ENCODE assay signal across 23 cellular contexts in the genomic region with DNA sequence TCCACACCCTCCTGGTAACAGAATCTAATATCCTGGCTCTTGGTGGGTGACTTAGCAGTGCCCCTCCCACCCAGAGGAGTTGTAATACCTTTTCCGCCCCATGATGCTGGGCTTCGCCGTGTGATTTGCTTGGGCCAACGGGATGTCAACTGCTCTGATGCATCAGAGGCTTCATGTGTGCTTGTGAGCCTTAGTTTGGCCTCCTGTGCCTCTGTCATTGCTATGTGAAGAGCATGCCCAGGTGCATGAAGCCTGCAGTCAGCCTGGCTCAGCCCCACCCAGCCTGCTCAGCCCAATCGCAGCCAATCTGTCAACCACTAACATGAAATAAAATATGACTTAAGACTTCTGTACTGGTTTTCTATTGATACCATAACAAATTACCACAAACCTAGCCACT.
A peak's percentile ranks its signal among the peaks of the same experiment; 100 is the strongest.
DNase-seq lines count a peak whose midpoint lies in the region; ATAC-seq and TF ChIP-seq lines count a peak whose summit lies in the region.
"Had no signal": no experiment of that assay in that cellular context is flagged by ENCODE, and none has a peak within 500 bp of the region (broad histone marks: within the 10 kb centered on the region; RNA-seq: fewer than 3 reads in every experiment).

No MANE protein-coding gene starts in this region.

- no peaks in the 10 kb centered on the region for H4K20me1 ChIP-seq in neural progenitor cell (ENCODE audit: low read depth)
- H4K20me1 ChIP-seq: BLaER1 treated with 17β-estradiol and CSF1 and Interleukin-3, amounts not matched to agents 10 nM and 100 nM had no signal

- TF ChIP-seq CTCF in HEK293 (tag by site-specific recombination; IDR thresholded peaks at IDR 0.05) = no peak
- TF ChIP-seq CTCF in neural progenitor cell (IDR thresholded peaks at IDR 0.05) = no peak

- H3K36me3 ChIP-seq in HEK293 (ENCODE audit: control insufficient read depth in 2 of 2, insufficient read depth in 1 of 2, low read length in 2 of 2) (no peaks in the 10 kb centered on the region), neural progenitor cell (no peaks in the 10 kb centered on the region)
- H3K36me3 ChIP-seq: BE2C; BLaER1 treated with 17β-estradiol and CSF1 and Interleukin-3, amounts not matched to agents 10 nM and 100 nM had no signal

- H3K9me3 ChIP-seq in HEK293 (ENCODE audit: control insufficient read depth, insufficient read depth, low read depth, low read length) (no peaks in the 10 kb centered on the region), neural progenitor cell (ENCODE audit: low read depth) (no peaks in the 10 kb centered on the region)
- H3K9me3 ChIP-seq: A549; BE2C; BLaER1 treated with 17β-estradiol and CSF1 and Interleukin-3, amounts not matched to agents 10 nM and 100 nM had no signal

- H3K4me1 Mint-ChIP-seq in neural progenitor cell = peaks cover 16% of the 10 kb centered on the region
- no peaks in the 10 kb centered on the region for H3K4me1 Mint-ChIP-seq in T-helper 2 cell treated with Interferon-gamma antibody and Interleukin-4, amounts not matched to agents 5 μg/mL and 100 μg/mL, for 36 hours (ENCODE audit: low read depth)
- H3K4me1 Mint-ChIP-seq: CD8-positive, alpha-beta memory T cell had no signal

- H3K27me3 ChIP-seq in neural progenitor cell = peaks cover 4% of the 10 kb centered on the region
- H3K27me3 ChIP-seq: BE2C; BLaER1 treated with 17β-estradiol and CSF1 and Interleukin-3, amounts not matched to agents 10 nM and 100 nM had no signal

- CTCF ChIA-PET in HEK293 (lab: Yijun Ruan, JAX) = interaction anchor here (1.4 kb wide), 1 partner anchor 83 kb away, joined by 5 read pairs; no protein-coding TSS in a partner anchor

- no peak overlapping the region for H3K4me3 Mint-ChIP-seq in neural progenitor cell
- H3K4me3 Mint-ChIP-seq in T-helper 2 cell treated with Interferon-gamma antibody and Interleukin-4, amounts not matched to agents 5 μg/mL and 100 μg/mL, for 36 hours = no peak overlapping the region
- H3K4me3 Mint-ChIP-seq: CD14-positive monocyte; CD4-positive, alpha-beta T cell; CD8-positive, alpha-beta memory T cell had no signal

- no peak overlapping the region for H3K9ac ChIP-seq in neural progenitor cell
- H3K9ac ChIP-seq: BLaER1 treated with 17β-estradiol and CSF1 and Interleukin-3, amounts not matched to agents 10 nM and 100 nM; GM23248 had no signal

- no peaks in the 10 kb centered on the region for H3K36me3 Mint-ChIP-seq in neural progenitor cell
- no peaks in the 10 kb centered on the region for H3K36me3 Mint-ChIP-seq in T-helper 2 cell treated with Interferon-gamma antibody and Interleukin-4, amounts not matched to agents 5 μg/mL and 100 μg/mL, for 36 hours (ENCODE audit: low read depth)
- H3K36me3 Mint-ChIP-seq: CD14-positive monocyte; CD8-positive, alpha-beta memory T cell had no signal

- H3F3A ChIP-seq in neural progenitor cell (ENCODE audit: low read depth) = no peaks in the 10 kb centered on the region

- H2AFZ ChIP-seq in neural progenitor cell (replicated peaks) = no peak overlapping the region
- H2AFZ ChIP-seq: GM23248 had no signal

- no peaks in the 10 kb centered on the region for H3K4me1 ChIP-seq in HEK293 (ENCODE audit: control insufficient read depth, insufficient read depth, low read length)
- H3K4me1 ChIP-seq in neural progenitor cell = peaks cover 5% of the 10 kb centered on the region
- H3K4me1 ChIP-seq: A549 had no signal

- H3K27ac Mint-ChIP-seq in neural progenitor cell = peak overlapping the region; percentile 25
- no peak overlapping the region for H3K27ac Mint-ChIP-seq in T-helper 2 cell treated with Interferon-gamma antibody and Interleukin-4, amounts not matched to agents 5 μg/mL and 100 μg/mL, for 36 hours
- H3K27ac Mint-ChIP-seq: CD4-positive, alpha-beta T cell; CD8-positive, alpha-beta memory T cell had no signal

- no peak overlapping the region for H3K27ac ChIP-seq in HEK293 (ENCODE audit: extremely low read depth, low read depth, low read length)
- H3K27ac ChIP-seq in neural progenitor cell = no peak overlapping the region
- H3K27ac ChIP-seq: A549; BLaER1 treated with 17β-estradiol and CSF1 and Interleukin-3, amounts not matched to agents 10 nM and 100 nM; GM23248 had no signal

- peak; percentile 15 for DNase-seq in SW480 (ENCODE audit: low spot score)
- DNase-seq in neural progenitor cell (ENCODE audit: low spot score) = no peak
- DNase-seq in NOMO-1 (lab: John Stamatoyannopoulos, UW; ENCODE audit: unreplicated experiment in 2 of 2) = no peak
- DNase-seq in T-helper 2 cell treated with Interferon-gamma antibody and Interleukin-4, amounts not matched to agents 5 μg/mL and 100 μg/mL, for 36 hours (ENCODE audit: low spot score) = no peak
- DNase-seq: 8988T; ACHN; AML-193; BE2C; CD4-positive, alpha-beta T cell; CD8-positive, alpha-beta memory T cell; DMS 273 treated with DMSO at 0.1 percent for 48 hours; DMS79; EL; GDM1; GM23248; H7; HCEC 1CT had no signal

- H3K4me3 ChIP-seq in HEK293 (ENCODE audit: low read depth, low read length) (no peak overlapping the region), neural progenitor cell (no peak overlapping the region)
- H3K4me3 ChIP-seq: A549; BLaER1 treated with 17β-estradiol and CSF1 and Interleukin-3, amounts not matched to agents 10 nM and 100 nM; GM12878; GM23248 had no signal

- no peak overlapping the region for H3K4me2 ChIP-seq in neural progenitor cell
- H3K4me2 ChIP-seq: A549; BLaER1 treated with 17β-estradiol and CSF1 and Interleukin-3, amounts not matched to agents 10 nM and 100 nM had no signal

- ATAC-seq in HG03280 (IDR thresholded peaks at IDR 0.05; ENCODE audit: unreplicated experiment) = no peak
- ATAC-seq: A549, GM12878 had no signal

- H3K27me3 Mint-ChIP-seq in neural progenitor cell (ENCODE audit: insufficient read depth, low read depth) = peaks cover 15% of the 10 kb centered on the region
- peaks cover 19% of the 10 kb centered on the region for H3K27me3 Mint-ChIP-seq in T-helper 2 cell treated with Interferon-gamma antibody and Interleukin-4, amounts not matched to agents 5 μg/mL and 100 μg/mL, for 36 hours (ENCODE audit: low read depth)

- no peaks in the 10 kb centered on the region for H3K79me2 ChIP-seq in neural progenitor cell (ENCODE audit: low read depth)

- POLR2A ChIA-PET in HEK293 (lab: Yijun Ruan, JAX) = no interaction called here

- no peaks in the 10 kb centered on the region for H3K9me3 Mint-ChIP-seq in neural progenitor cell
- no peaks in the 10 kb centered on the region for H3K9me3 Mint-ChIP-seq in T-helper 2 cell treated with Interferon-gamma antibody and Interleukin-4, amounts not matched to agents 5 μg/mL and 100 μg/mL, for 36 hours
- H3K9me3 Mint-ChIP-seq: CD14-positive monocyte; CD4-positive, alpha-beta T cell; CD8-positive, alpha-beta memory T cell had no signal

TF ChIP-seq in HEK293, 187 proteins besides CTCF, POLR2A, EP300 and RAD21:
- TF ChIP-seq, protein P1, sequence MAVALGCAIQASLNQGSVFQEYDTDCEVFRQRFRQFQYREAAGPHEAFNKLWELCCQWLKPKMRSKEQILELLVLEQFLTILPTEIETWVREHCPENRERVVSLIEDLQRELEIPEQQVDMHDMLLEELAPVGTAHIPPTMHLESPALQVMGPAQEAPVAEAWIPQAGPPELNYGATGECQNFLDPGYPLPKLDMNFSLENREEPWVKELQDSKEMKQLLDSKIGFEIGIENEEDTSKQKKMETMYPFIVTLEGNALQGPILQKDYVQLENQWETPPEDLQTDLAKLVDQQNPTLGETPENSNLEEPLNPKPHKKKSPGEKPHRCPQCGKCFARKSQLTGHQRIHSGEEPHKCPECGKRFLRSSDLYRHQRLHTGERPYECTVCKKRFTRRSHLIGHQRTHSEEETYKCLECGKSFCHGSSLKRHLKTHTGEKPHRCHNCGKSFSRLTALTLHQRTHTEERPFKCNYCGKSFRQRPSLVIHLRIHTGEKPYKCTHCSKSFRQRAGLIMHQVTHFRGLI (tag by site-specific recombination; IDR thresholded peaks at IDR 0.05) = peak; percentile 85; the same call in 1 of the 2 replicates
- no peak for TF ChIP-seq RBAK (tag by site-specific recombination; IDR thresholded peaks at IDR 0.05)
